ENCODE assay signal across 9 cellular contexts in genomic region chr11:111417011-111417765, GRCh38. TPM values are rescaled to one million over a fixed set of nuclear protein-coding genes. Genes with fewer than 3 reads are reported as not detected.
DNase-seq lines count a peak whose midpoint lies in the region; ATAC-seq and TF ChIP-seq lines count a peak whose summit lies in the region.
"Had no signal": no experiment of that assay in that cellular context is flagged by ENCODE, and none has a peak within 500 bp of the region (broad histone marks: within the 10 kb centered on the region; RNA-seq: fewer than 3 reads in every experiment).

No MANE protein-coding gene starts in this region.

- peaks cover 100% of the 10 kb centered on the region for H3K4me1 Mint-ChIP-seq in activated B cell treated with CpG ODN at 0.5 μM for 24 hours

- peak overlapping the region in 1 of 2 donors; percentile 5 for H3K9ac ChIP-seq in mucosa of rectum (ENCODE audit: low read depth in 1 of 2, low read length in 2 of 2)

- CTCF ChIA-PET in activated B cell treated with CpG ODN at 0.5 μM for 24 hours (lab: Charles Lee) = interaction anchor here (0.7 to 10.0 kb wide), 11 partner anchors 12 to 135 kb away, joined by 3 to 231 read pairs (median 9); partner anchors contain the start of gene POU2AF1
- CTCF ChIA-PET in A673 (lab: Charles Lee) = interaction anchor here (1.3 kb wide), 1 partner anchor 11 kb away, joined by 4 read pairs; no protein-coding TSS in a partner anchor

- H3K4me1 ChIP-seq in mucosa of rectum (ENCODE audit: control insufficient read depth in 2 of 2, insufficient read depth in 2 of 2, low read length in 2 of 2) (peaks cover 3 to 9% of the 10 kb centered on the region in 2 donors), A673 (ENCODE audit: insufficient read depth, low read length, poor library complexity, severe bottlenecking) (no peaks in the 10 kb centered on the region)

- H3K4me3 Mint-ChIP-seq in activated B cell treated with CpG ODN at 0.5 μM for 24 hours = peak overlapping the region; percentile 77

- H3K27me3 Mint-ChIP-seq in activated B cell treated with CpG ODN at 0.5 μM for 24 hours = no peaks in the 10 kb centered on the region

- H3K27ac Mint-ChIP-seq in activated B cell treated with CpG ODN at 0.5 μM for 24 hours = peak overlapping the region; percentile 97

- H3K27me3 ChIP-seq in mucosa of rectum (ENCODE audit: control insufficient read depth in 2 of 2, insufficient read depth in 2 of 2, low read length in 2 of 2) = no peaks in the 10 kb centered on the region
- H3K27me3 ChIP-seq in A673 (replicated peaks; ENCODE audit: insufficient read depth, low read depth, low read length, poor library complexity) = no peaks in the 10 kb centered on the region

- ATAC-seq in GM18907 (IDR thresholded peaks at IDR 0.05; ENCODE audit: unreplicated experiment) (peak; percentile 67), HG03095 (IDR thresholded peaks at IDR 0.05; ENCODE audit: unreplicated experiment) (peak; percentile 57), activated B cell treated with CpG ODN at 0.5 μM for 24 hours (ENCODE audit: low read depth) (peak; percentile 75)

- peak; percentile 34 to 49 for DNase-seq in AML-193 (lab: John Stamatoyannopoulos, UW)
- no peak for DNase-seq in activated B cell treated with CpG ODN at 0.5 μM for 24 hours
- DNase-seq in NCI-H345 (lab: John Stamatoyannopoulos, UW) = no peak
- DNase-seq in NCI-H524 treated with DMSO at 0.1 percent for 48 hours (lab: John Stamatoyannopoulos, UW) = no peak
- no peak for DNase-seq in A673 (ENCODE audit: low spot score)

- POLR2A ChIA-PET in activated B cell treated with CpG ODN at 0.5 μM for 24 hours (lab: Charles Lee) = interaction anchor here (0.6 to 14.6 kb wide), 17 partner anchors 8 to 231 kb away, joined by 3 to 581 read pairs (median 4); partner anchors contain the start of gene POU2AF1
- POLR2A ChIA-PET in A673 (lab: Charles Lee; ENCODE audit: low non-redundant PET) = no interaction called here

- no TSS peak for BruUV-seq in A673 (replicated peaks; lab: Mats Ljungman, UMichigan)

- H3K4me3 ChIP-seq in mucosa of rectum (ENCODE audit: low read length in 2 of 2) (no peak overlapping the region), A673 (ENCODE audit: low read depth, low read length, poor library complexity, severe bottlenecking) (no peak overlapping the region)

- H3K9me3 ChIP-seq in mucosa of rectum (ENCODE audit: control insufficient read depth in 2 of 2, low read length in 2 of 2) (no peaks in the 10 kb centered on the region), A673 (ENCODE audit: low read depth, low read length, poor library complexity, severe bottlenecking) (no peaks in the 10 kb centered on the region)

- H3K36me3 ChIP-seq in mucosa of rectum (ENCODE audit: control insufficient read depth in 2 of 2, insufficient read depth in 2 of 2, low read length in 2 of 2) = no peaks in the 10 kb centered on the region
- H3K36me3 ChIP-seq in A673 (ENCODE audit: insufficient read depth, low read length, poor library complexity, severe bottlenecking) = no peaks in the 10 kb centered on the region

- intact Hi-C loops in activated B cell treated with CpG ODN at 0.5 μM for 24 hours (cut with micrococcal nuclease) (loop anchor here (1.0 to 10.0 kb wide), 7 partner anchors 8 to 702 kb away; partner anchors contain the start of genes ARHGAP20 and POU2AF1), A673 (cut with micrococcal nuclease; ENCODE audit: unreplicated experiment) (no loop called here)

- no peaks in the 10 kb centered on the region for H3K9me3 Mint-ChIP-seq in activated B cell treated with CpG ODN at 0.5 μM for 24 hours

- TF ChIP-seq CTCF in activated B cell treated with CpG ODN at 0.5 μM for 24 hours (IDR thresholded peaks at IDR 0.05) (no peak), A673 (conservative IDR thresholded peaks at IDR 0.05; ENCODE audit: low read depth, low read length) (no peak)

- H3K27ac ChIP-seq in mucosa of rectum (ENCODE audit: low read depth in 2 of 2, low read length in 2 of 2) (peak overlapping the region; percentile 56 to 85), A673 (ENCODE audit: low read depth, low read length, poor library complexity, severe bottlenecking) (no peak overlapping the region)

- H3K36me3 Mint-ChIP-seq in activated B cell treated with CpG ODN at 0.5 μM for 24 hours (ENCODE audit: low read depth) = no peaks in the 10 kb centered on the region

RNA-seq across cellular contexts. Expression of gene POU2AF1, which starts 38.1 kb away (rescaled TPM):
- total RNA-seq in activated B cell treated with CpG ODN at 0.5 μM for 24 hours = 141 and 155 TPM in 2 replicates
- not detected in 2 replicates for total RNA-seq in A673 (2021)
- total RNA-seq: skeletal muscle tissue had no signal

Comparison
In these comparisons a context has a peak if more than half of its experiments do, and no peak if none do; other contexts are left out.
1. DNase-seq: peak in AML-193 (2 of 2); none in activated B cell treated with CpG ODN at 0.5 μM for 24 hours (single experiment), NCI-H345 (single experiment), NCI-H524 treated with DMSO at 0.1 percent for 48 hours (single experiment) and A673 (single experiment).
2. RNA of gene POU2AF1, which starts 38.1 kb away (total RNA-seq): 141 to 155 TPM in activated B cell treated with CpG ODN at 0.5 μM for 24 hours; not detected in A673; every median in the first group is over 100 times any median in the second.
3. Peak in every context shown above with its lines, with median percentiles within 50 percentile points of each other: ATAC-seq.